In the genomic region with DNA sequence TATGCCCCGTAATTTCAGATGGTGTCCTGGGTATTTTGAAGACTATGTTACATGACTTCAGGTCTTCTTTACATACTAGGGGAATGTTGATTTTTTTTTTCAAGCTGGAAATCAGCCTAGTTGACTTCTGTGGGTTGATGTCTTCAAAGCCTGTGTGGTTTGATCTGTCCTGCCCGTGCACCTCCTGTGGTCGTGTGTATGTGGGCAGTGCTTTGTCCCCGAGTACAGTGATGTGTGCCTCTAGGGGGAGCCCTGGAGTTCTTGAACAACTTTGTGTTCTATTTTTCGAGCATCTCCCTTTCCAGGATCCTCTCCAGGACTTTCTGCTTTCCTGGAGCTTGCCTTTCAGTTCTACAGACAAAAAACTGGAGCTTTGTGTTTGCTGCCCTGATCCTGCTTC, we compare ENCODE assay signal across 9 cellular contexts. TPM values are rescaled to one million over a fixed set of nuclear protein-coding genes. Genes with fewer than 3 reads are reported as not detected.
A peak's percentile ranks its signal among the peaks of the same experiment; 100 is the strongest.
DNase-seq lines count a peak whose midpoint lies in the region; ATAC-seq and TF ChIP-seq lines count a peak whose summit lies in the region.
"Had no signal": no experiment of that assay in that cellular context is flagged by ENCODE, and none has a peak within 500 bp of the region (broad histone marks: within the 10 kb centered on the region; RNA-seq: fewer than 3 reads in every experiment).

No MANE protein-coding gene starts in this region.

- H3K27ac ChIP-seq in mammary epithelial cell (ENCODE audit: insufficient read depth, low read depth, low read length): no peak overlapping the region
- H3K27ac ChIP-seq in mesendoderm (ENCODE audit: low read depth, low read length): no peak overlapping the region

- H2AFZ ChIP-seq in mammary epithelial cell (ENCODE audit: low read depth, low read length): no peak overlapping the region

- H3K27me3 ChIP-seq in mammary epithelial cell (ENCODE audit: insufficient read depth, low read length) (no peaks in the 10 kb centered on the region), mesendoderm (ENCODE audit: insufficient read depth, low read length, poor library complexity) (no peaks in the 10 kb centered on the region)

- TF ChIP-seq CTCF in mammary epithelial cell (conservative IDR thresholded peaks at IDR 0.05 in 1 of 2, IDR thresholded peaks at IDR 0.05 in 1 of 2; ENCODE audit: extremely low read depth in 1 of 2, insufficient read depth in 1 of 2, low read depth in 1 of 2, low read length in 2 of 2): peak; percentile 35 to 55

- H4K5ac ChIP-seq in mesendoderm (ENCODE audit: low read length): no peak overlapping the region

- H3K9me3 ChIP-seq in mammary epithelial cell (replicated peaks; ENCODE audit: insufficient read depth, low read length): peaks cover 11% of the 10 kb centered on the region

- ATAC-seq in HG03135 (IDR thresholded peaks at IDR 0.05; ENCODE audit: unreplicated experiment) (no peak), HG03565 (IDR thresholded peaks at IDR 0.05; ENCODE audit: unreplicated experiment) (no peak), GM21786 (IDR thresholded peaks at IDR 0.05; ENCODE audit: unreplicated experiment) (no peak)

- H3K4me1 ChIP-seq in mammary epithelial cell (ENCODE audit: insufficient read depth, low read length) (no peaks in the 10 kb centered on the region), mesendoderm (ENCODE audit: control insufficient read depth, low read depth, low read length) (no peaks in the 10 kb centered on the region)

- H2BK5ac ChIP-seq in mesendoderm (ENCODE audit: low read length): no peak overlapping the region

- no peak overlapping the region for H3K18ac ChIP-seq in mesendoderm (ENCODE audit: low read length)

- no peak overlapping the region for H3K4me3 ChIP-seq in mammary epithelial cell (replicated peaks in 1 of 3; ENCODE audit: insufficient read depth in 1 of 3, low read depth in 2 of 3, low read length in 3 of 3)
- H3K4me3 ChIP-seq in mesendoderm (ENCODE audit: low read length): no peak overlapping the region
- H3K4me3 ChIP-seq: lung had no signal

- H3K4me2 ChIP-seq in mammary epithelial cell (ENCODE audit: insufficient read depth, low read depth, low read length) (no peak overlapping the region), mesendoderm (ENCODE audit: low read length) (no peak overlapping the region)

- H3K79me2 ChIP-seq in mammary epithelial cell (ENCODE audit: insufficient read depth, low read length) (no peaks in the 10 kb centered on the region), mesendoderm (ENCODE audit: control insufficient read depth, insufficient read depth, low read length) (no peaks in the 10 kb centered on the region)

- H2BK120ac ChIP-seq in mesendoderm (ENCODE audit: low read depth, low read length): no peak overlapping the region

- CTCF ChIA-PET in mammary epithelial cell (lab: Charles Lee; ENCODE audit: low non-redundant PET): no interaction called here

- H3K36me3 ChIP-seq in mammary epithelial cell (ENCODE audit: insufficient read depth, low read length) (no peaks in the 10 kb centered on the region), mesendoderm (ENCODE audit: control insufficient read depth, insufficient read depth, low read length) (peaks cover 8% of the 10 kb centered on the region)

- DNase-seq in EH (ENCODE audit: low read depth) (peak; percentile 66), KBM-7 (peak; percentile 68), mammary epithelial cell (peak; percentile 22), mesendoderm (peak; percentile 82), globus pallidus (ENCODE audit: low spot score) (no peak)

- H2AK5ac ChIP-seq in mesendoderm (ENCODE audit: low read length): no peak overlapping the region

- intact Hi-C loops in mammary epithelial cell (cut with micrococcal nuclease): no loop called here

- 55% methylated on average over 5 of the region's 5 CpGs for WGBS in mammary epithelial cell (ENCODE audit: low coverage, missing lambda C conversion rate)
- no CpG with 5 or more reads among the region's 5 CpGs for WGBS in mesendoderm (ENCODE audit: extremely low coverage, insufficient coverage, low lambda C conversion rate)

- H3K56ac ChIP-seq in mesendoderm (ENCODE audit: low read length): no peak overlapping the region

- BruUV-seq in mammary epithelial cell (replicated peaks; lab: Mats Ljungman, UMichigan): no TSS peak

- H2BK15ac ChIP-seq in mesendoderm (replicated peaks; ENCODE audit: low read depth): no peak overlapping the region

- no peak overlapping the region for H4K8ac ChIP-seq in mesendoderm (ENCODE audit: low read depth, low read length)

- H3K23ac ChIP-seq in mesendoderm (ENCODE audit: low read length): no peak overlapping the region

- H3K9ac ChIP-seq in mammary epithelial cell (ENCODE audit: insufficient read depth, low read length) (no peak overlapping the region), mesendoderm (ENCODE audit: low read length) (no peak overlapping the region)

- in situ Hi-C loops in KBM-7 (cut with MboI; ENCODE audit: low pct_unique_long_range_greater_than_20kb, low sequenced_read_pairs) (no loop called here), mammary epithelial cell (cut with MboI; ENCODE audit: low sequenced_read_pairs in 2 of 2) (no loop called here)

- H3K4ac ChIP-seq in mesendoderm (ENCODE audit: low read depth, low read length): no peak overlapping the region

- peaks cover 2% of the 10 kb centered on the region for H3K79me1 ChIP-seq in mesendoderm (ENCODE audit: low read length)

- dilution Hi-C loops in mammary epithelial cell (cut with HindIII; ENCODE audit: low sequenced_read_pairs): no loop called here

- H4K20me1 ChIP-seq in mammary epithelial cell (ENCODE audit: insufficient read depth, low read length): no peaks in the 10 kb centered on the region

RNA-seq across cellular contexts. Expression of a gene that starts 28.9 kb away (rescaled TPM):
- total RNA-seq in mammary epithelial cell: 10 to 100 TPM; 19.6 to 40.5 TPM
- 2.0 TPM for polyA plus RNA-seq in mammary epithelial cell
- polyA minus RNA-seq in mammary epithelial cell: 7.8 TPM
- polyA plus RNA-seq in mesendoderm (2013, experiment 1 of 2): 5.0 TPM
- polyA plus RNA-seq in mesendoderm (2013, experiment 2 of 2): 5.2 TPM
